Comparison of ENCODE assay signal across 10 cellular contexts in the genomic region with DNA sequence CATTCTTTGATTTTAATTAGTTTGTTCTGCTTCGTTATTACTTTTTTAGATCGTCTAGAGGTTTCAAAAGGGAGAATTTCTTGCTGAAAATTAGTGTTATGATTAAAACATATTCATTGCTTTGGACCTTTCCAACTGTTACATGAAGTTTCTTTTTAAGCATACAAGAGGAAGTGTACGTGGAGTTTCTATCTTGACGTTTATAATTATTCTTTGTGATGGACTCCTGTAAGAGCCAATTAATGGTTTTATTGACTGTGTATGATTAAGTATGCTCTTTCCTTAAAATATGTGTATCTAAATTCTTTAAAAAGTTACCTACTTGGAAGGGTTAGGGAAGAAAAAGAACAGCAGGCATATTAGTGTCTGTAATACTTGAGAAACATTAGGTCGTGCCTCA. TPM values are rescaled to one million over a fixed set of nuclear protein-coding genes. Genes with fewer than 3 reads are reported as not detected.
DNase-seq lines count a peak whose midpoint lies in the region; ATAC-seq and TF ChIP-seq lines count a peak whose summit lies in the region.
"Had no signal": no experiment of that assay in that cellular context is flagged by ENCODE, and none has a peak within 500 bp of the region (broad histone marks: within the 10 kb centered on the region; RNA-seq: fewer than 3 reads in every experiment).

No MANE protein-coding gene starts in this region.

- peak overlapping the region; percentile 96 for H3K27ac ChIP-seq in cingulate gyrus (ENCODE audit: low read depth, low read length)

- H3K4me1 Mint-ChIP-seq in stimulated activated naive CD8-positive, alpha-beta T cell treated with anti-CD3 and anti-CD28 coated beads, Interleukin-15, Interleukin-2, amounts not matched to agents 100 ng/mL and 50 ng/mL, for 24 hours (ENCODE audit: low read depth): peaks cover 73% of the 10 kb centered on the region
- peaks cover 62% of the 10 kb centered on the region for H3K4me1 Mint-ChIP-seq in stimulated activated naive CD8-positive, alpha-beta T cell treated with anti-CD3 and anti-CD28 coated beads, Interleukin-15, amount 100 ng/mL, for 72 hours
- H3K4me1 Mint-ChIP-seq in natural killer cell: peaks cover 48 to 55% of the 10 kb centered on the region in 2 donors

- in situ Hi-C loops in GM13977 (cut with MboI; ENCODE audit: low pct_unique_long_range_greater_than_20kb, low sequenced_read_pairs, unreplicated experiment): no loop called here

- intact Hi-C loops in natural killer cell (cut with micrococcal nuclease): loop anchor here (5.0 kb wide), 2 partner anchors 33 to 53 kb away; no protein-coding TSS in a partner anchor

- no peaks in the 10 kb centered on the region for H3K9me3 Mint-ChIP-seq in stimulated activated naive CD8-positive, alpha-beta T cell treated with anti-CD3 and anti-CD28 coated beads, Interleukin-15, Interleukin-2, amounts not matched to agents 100 ng/mL and 50 ng/mL, for 24 hours
- no peaks in the 10 kb centered on the region for H3K9me3 Mint-ChIP-seq in stimulated activated naive CD8-positive, alpha-beta T cell treated with anti-CD3 and anti-CD28 coated beads, Interleukin-15, amount 100 ng/mL, for 72 hours
- H3K9me3 Mint-ChIP-seq in natural killer cell: no peaks in the 10 kb centered on the region

- peak overlapping the region; percentile 1 for H3K27ac Mint-ChIP-seq in stimulated activated naive CD8-positive, alpha-beta T cell treated with anti-CD3 and anti-CD28 coated beads, Interleukin-15, Interleukin-2, amounts not matched to agents 100 ng/mL and 50 ng/mL, for 24 hours
- H3K27ac Mint-ChIP-seq in stimulated activated naive CD8-positive, alpha-beta T cell treated with anti-CD3 and anti-CD28 coated beads, Interleukin-15, amount 100 ng/mL, for 72 hours: no peak overlapping the region
- peak overlapping the region; percentile 64 to 76 for H3K27ac Mint-ChIP-seq in natural killer cell

- no peaks in the 10 kb centered on the region for H3K27me3 Mint-ChIP-seq in stimulated activated naive CD8-positive, alpha-beta T cell treated with anti-CD3 and anti-CD28 coated beads, Interleukin-15, Interleukin-2, amounts not matched to agents 100 ng/mL and 50 ng/mL, for 24 hours
- H3K27me3 Mint-ChIP-seq in stimulated activated naive CD8-positive, alpha-beta T cell treated with anti-CD3 and anti-CD28 coated beads, Interleukin-15, amount 100 ng/mL, for 72 hours: no peaks in the 10 kb centered on the region
- H3K27me3 Mint-ChIP-seq in natural killer cell (ENCODE audit: low read depth in 2 of 2): no peaks in the 10 kb centered on the region

- peak overlapping the region; percentile 24 for H3K4me3 Mint-ChIP-seq in stimulated activated naive CD8-positive, alpha-beta T cell treated with anti-CD3 and anti-CD28 coated beads, Interleukin-15, Interleukin-2, amounts not matched to agents 100 ng/mL and 50 ng/mL, for 24 hours
- H3K4me3 Mint-ChIP-seq in stimulated activated naive CD8-positive, alpha-beta T cell treated with anti-CD3 and anti-CD28 coated beads, Interleukin-15, amount 100 ng/mL, for 72 hours: no peak overlapping the region
- no peak overlapping the region for H3K4me3 Mint-ChIP-seq in natural killer cell

- peaks cover 43% of the 10 kb centered on the region for H3K36me3 Mint-ChIP-seq in stimulated activated naive CD8-positive, alpha-beta T cell treated with anti-CD3 and anti-CD28 coated beads, Interleukin-15, Interleukin-2, amounts not matched to agents 100 ng/mL and 50 ng/mL, for 24 hours (ENCODE audit: low read depth)
- no peaks in the 10 kb centered on the region for H3K36me3 Mint-ChIP-seq in natural killer cell

- DNase-seq in stimulated activated naive CD8-positive, alpha-beta T cell treated with anti-CD3 and anti-CD28 coated beads, Interleukin-15, amount 100 ng/mL, for 72 hours: no peak
- no peak for DNase-seq in natural killer cell
- no peak for DNase-seq in NCI-H748 treated with DMSO at 0.1 percent for 48 hours (lab: John Stamatoyannopoulos, UW)
- DNase-seq in GM13977 (ENCODE audit: low spot score): no peak
- DNase-seq: Caco-2, NCI-H2029 had no signal

- TF ChIP-seq CTCF in natural killer cell (IDR thresholded peaks at IDR 0.05) (no peak), GM13977 (IDR thresholded peaks at IDR 0.05; ENCODE audit: extremely low read depth, insufficient read depth, missing control alignments) (no peak)

- ATAC-seq in stimulated activated naive CD8-positive, alpha-beta T cell treated with anti-CD3 and anti-CD28 coated beads, Interleukin-15, amount 100 ng/mL, for 72 hours: no peak
- ATAC-seq in natural killer cell: no peak
- ATAC-seq in GM18858 (IDR thresholded peaks at IDR 0.05; ENCODE audit: unreplicated experiment): no peak
- ATAC-seq in HG02588 (IDR thresholded peaks at IDR 0.05; ENCODE audit: unreplicated experiment): no peak

RNA-seq across cellular contexts. Expression of gene SPEN, which starts 37.8 kb away (rescaled TPM):
- total RNA-seq in natural killer cell: 100 to 1,000 TPM in 2 of 3 donors, 10 to 100 TPM in 1; 98.1 to 114 (median 105) TPM

Comparison
In these comparisons a context has a peak if more than half of its experiments do, and no peak if none do; other contexts are left out.
1. H3K27ac Mint-ChIP-seq: peak in stimulated activated naive CD8-positive, alpha-beta T cell treated with anti-CD3 and anti-CD28 coated beads, Interleukin-15, Interleukin-2, amounts not matched to agents 100 ng/mL and 50 ng/mL, for 24 hours (single experiment) and natural killer cell (2 of 2); none in stimulated activated naive CD8-positive, alpha-beta T cell treated with anti-CD3 and anti-CD28 coated beads, Interleukin-15, amount 100 ng/mL, for 72 hours (0 of 2).